Comparison of ENCODE assay signal across 8 cellular contexts in genomic region chr21:17612023-17612564, GRCh38. TPM values are rescaled to one million over a fixed set of nuclear protein-coding genes. Genes with fewer than 3 reads are reported as not detected.
DNase-seq lines count a peak whose midpoint lies in the region; ATAC-seq and TF ChIP-seq lines count a peak whose summit lies in the region.

No MANE protein-coding gene starts in this region.

- H3K4me3 ChIP-seq in prostate gland = peak overlapping the region; percentile 70 to 80

- peak overlapping the region; percentile 95 for H3K27ac Mint-ChIP-seq in HFFc6
- H3K27ac Mint-ChIP-seq in activated naive CD8-positive, alpha-beta T cell treated with anti-CD3 and anti-CD28 coated beads for 36 hours = peak overlapping the region; percentile 94

- no peak for TF ChIP-seq CTCF in HFFc6 (IDR thresholded peaks at IDR 0.05)
- TF ChIP-seq CTCF in prostate gland (IDR thresholded peaks at IDR 0.05) = no peak

- peak overlapping the region; percentile 86 to 87 for H3K27ac ChIP-seq in prostate gland

- peak; percentile 2 for ATAC-seq in GM18498 (IDR thresholded peaks at IDR 0.05; ENCODE audit: unreplicated experiment)
- peak; percentile 24 to 48 for ATAC-seq in left cardiac atrium

- H3K4me1 ChIP-seq in prostate gland (replicated peaks) = no peaks in the 10 kb centered on the region

- no peaks in the 10 kb centered on the region for H3K36me3 ChIP-seq in prostate gland

- H3K9me3 Mint-ChIP-seq in HFFc6 = no peaks in the 10 kb centered on the region
- H3K9me3 Mint-ChIP-seq in activated naive CD8-positive, alpha-beta T cell treated with anti-CD3 and anti-CD28 coated beads for 36 hours = no peaks in the 10 kb centered on the region

- intact Hi-C loops in left cardiac atrium (cut with DNase I) = no loop called here
- intact Hi-C loops in prostate gland (cut with DNase I) = loop anchor here (5.0 kb wide), 1 partner anchor 205 kb away; the partner anchor contains the start of gene C21orf91

- TF ChIP-seq POLR2A in prostate gland (IDR thresholded peaks at IDR 0.05) = no peak

- no peaks in the 10 kb centered on the region; the same call in 1 of the 2 replicates for H3K27me3 Mint-ChIP-seq in HFFc6 (ENCODE audit: insufficient read depth)
- H3K27me3 Mint-ChIP-seq in activated naive CD8-positive, alpha-beta T cell treated with anti-CD3 and anti-CD28 coated beads for 36 hours = peaks cover 3% of the 10 kb centered on the region

- under 1% methylated on average over 28 of the region's 50 CpGs for WGBS in prostate gland

- no peaks in the 10 kb centered on the region for H3K27me3 ChIP-seq in prostate gland (replicated peaks; ENCODE audit: insufficient read depth)

- peaks cover 29% of the 10 kb centered on the region for H3K4me1 Mint-ChIP-seq in HFFc6 (ENCODE audit: low read depth)
- peaks cover 34% of the 10 kb centered on the region for H3K4me1 Mint-ChIP-seq in activated naive CD8-positive, alpha-beta T cell treated with anti-CD3 and anti-CD28 coated beads for 36 hours

- H3K4me3 Mint-ChIP-seq in HFFc6 = peak overlapping the region; percentile 92
- peak overlapping the region; percentile 96 for H3K4me3 Mint-ChIP-seq in activated naive CD8-positive, alpha-beta T cell treated with anti-CD3 and anti-CD28 coated beads for 36 hours

- peaks cover 23% of the 10 kb centered on the region; the same call in 1 of the 2 replicates for H3K36me3 Mint-ChIP-seq in HFFc6 (ENCODE audit: low read depth)
- peaks cover 36% of the 10 kb centered on the region for H3K36me3 Mint-ChIP-seq in activated naive CD8-positive, alpha-beta T cell treated with anti-CD3 and anti-CD28 coated beads for 36 hours

- no peaks in the 10 kb centered on the region for H3K9me3 ChIP-seq in prostate gland

- DNase-seq in HFFc6 = peak; percentile 4
- DNase-seq in NCI-H69 (lab: John Stamatoyannopoulos, UW) = peak; percentile 75
- DNase-seq in activated naive CD8-positive, alpha-beta T cell treated with anti-CD3 and anti-CD28 coated beads for 36 hours = peak; percentile 24
- peak; percentile 51 for DNase-seq in left cardiac atrium
- peak; percentile 25 for DNase-seq in prostate gland (ENCODE audit: low spot score)
- no peak for DNase-seq in DMS153 treated with DMSO at 0.1 percent for 48 hours (lab: John Stamatoyannopoulos, UW; ENCODE audit: unreplicated experiment)
- DNase-seq in midbrain (lab: John Stamatoyannopoulos, UW) = no peak

RNA-seq across cellular contexts. Expression of gene BTG3, which starts 0.6 kb away (rescaled TPM):
- total RNA-seq in HFFc6 (2021; fragmentation: NEBNext Ultra II Directional; extraction: Animal tissue kit (Norgen Biotek cat#: 25700)) = 10 to 100 TPM; 22.3 to 37.4 (median 35.1) TPM
- 10 to 100 TPM; 40.8 to 42.6 TPM for total RNA-seq in activated naive CD8-positive, alpha-beta T cell treated with anti-CD3 and anti-CD28 coated beads for 36 hours
- total RNA-seq in left cardiac atrium (10 to 100 TPM; 15.0 to 20.6 TPM), prostate gland (100 to 1,000 TPM in 1 of 2 donors, 10 to 100 TPM in 1; 35.4 to 144 TPM)

Comparison
In these comparisons a context has a peak if more than half of its experiments do, and no peak if none do; other contexts are left out.
1. DNase-seq: peak in HFFc6 (single experiment), NCI-H69 (single experiment), activated naive CD8-positive, alpha-beta T cell treated with anti-CD3 and anti-CD28 coated beads for 36 hours (single experiment), left cardiac atrium (single experiment) and prostate gland (single experiment); none in DMS153 treated with DMSO at 0.1 percent for 48 hours (single experiment) and midbrain (single experiment).